ENCODE assay signal across 22 cellular contexts in genomic region chr5:135112008-135112670, GRCh38.
DNase-seq lines count a peak whose midpoint lies in the region; ATAC-seq, FAIRE-seq and TF ChIP-seq lines count a peak whose summit lies in the region.
"Had no signal": no experiment of that assay in that cellular context is flagged by ENCODE, and none has a peak within 500 bp of the region (broad histone marks: within the 10 kb centered on the region; RNA-seq: fewer than 3 reads in every experiment).

No MANE protein-coding gene starts in this region.

- ATAC-seq in K562 (no peak), mucosa of descending colon (peak; percentile 18), upper lobe of right lung (no peak)
- ATAC-seq: activated T-cell treated with anti-CD3 and anti-CD28 coated beads, Interleukin-2, amount 50 U/mL, for 72 hours; left colon had no signal

- BruUV-seq in K562 (replicated peaks; lab: Mats Ljungman, UMichigan): no TSS peak

- TF ChIP-seq EP300 in K562 (IDR thresholded peaks at IDR 0.05; ENCODE audit: low read length): no peak

- FAIRE-seq in K562 (lab: Jason Lieb, UNC): peak; percentile 15
- FAIRE-seq: GM18507, RCC 7860 had no signal

- H4K20me1 ChIP-seq in K562 (replicated peaks; ENCODE audit: control insufficient read depth, insufficient read depth, low read length): no peaks in the 10 kb centered on the region

- no peak for TF ChIP-seq RAD21 in K562 (CRISPR knock-in tag; conservative IDR thresholded peaks at IDR 0.05 in 1 of 2, IDR thresholded peaks at IDR 0.05 in 1 of 2)

- 66% methylated on average over 10 of the region's 10 CpGs for WGBS in K562 (ENCODE audit: insufficient coverage, low coverage, missing lambda C conversion rate)

- H3K9me1 ChIP-seq in K562 (ENCODE audit: control insufficient read depth, insufficient read depth, low read length): no peaks in the 10 kb centered on the region

- H3K36me3 ChIP-seq in HEK293 (ENCODE audit: control insufficient read depth in 2 of 2, insufficient read depth in 1 of 2, low read length in 2 of 2): no peaks in the 10 kb centered on the region
- no peaks in the 10 kb centered on the region for H3K36me3 ChIP-seq in K562 (ENCODE audit: control insufficient read depth, insufficient read depth, low read length)
- H3K36me3 ChIP-seq in mucosa of descending colon (ENCODE audit: low read depth): no peaks in the 10 kb centered on the region
- H3K36me3 ChIP-seq in upper lobe of right lung: no peaks in the 10 kb centered on the region
- H3K36me3 ChIP-seq: ascending aorta, esophagus muscularis mucosa, right atrium auricular region, uterus had no signal

- H3K4me1 ChIP-seq in HEK293 (ENCODE audit: control insufficient read depth, insufficient read depth, low read length) (0 out of 2 replicates have a peak, but pooled peaks cover 3% of the 10 kb centered on the region), K562 (replicated peaks in 1 of 2; ENCODE audit: control insufficient read depth in 2 of 2, insufficient read depth in 2 of 2, low read length in 2 of 2) (peaks cover 8 to 33% of the 10 kb centered on the region in 2 experiments; a peak in 4 of 5 replicates), mucosa of descending colon (ENCODE audit: low read depth) (no peaks in the 10 kb centered on the region), upper lobe of right lung (peaks cover 7% of the 10 kb centered on the region)
- H3K4me1 ChIP-seq: ascending aorta, right atrium auricular region, uterus had no signal

- in situ Hi-C loops in K562 (cut with MboI): no loop called here

- H3K4me3 ChIP-seq in HEK293 (ENCODE audit: low read depth, low read length) (no peak overlapping the region), K562 (no peak overlapping the region), mucosa of descending colon (no peak overlapping the region), upper lobe of right lung (no peak overlapping the region)
- H3K4me3 ChIP-seq: ascending aorta, esophagus muscularis mucosa, right atrium auricular region, uterus had no signal

- POLR2A ChIA-PET in HEK293 (lab: Yijun Ruan, JAX) (interaction anchor here (0.6 to 0.7 kb wide), 2 partner anchors 79 to 445 kb away, joined by 3 to 5 read pairs; no protein-coding TSS in a partner anchor), K562 (lab: Yijun Ruan, JAX) (interaction anchor here (0.6 to 0.8 kb wide), 5 partner anchors 16 to 102 kb away, joined by 3 to 6 read pairs (median 3); no protein-coding TSS in a partner anchor)

- DNase-seq in K562 (ENCODE audit: extremely low read depth in 1 of 4, low spot score in 3 of 4) (no peak), mucosa of descending colon (no peak), upper lobe of right lung (peak; percentile 4), SKM-1 (lab: John Stamatoyannopoulos, UW; ENCODE audit: unreplicated experiment) (no peak), NK-92 (lab: John Stamatoyannopoulos, UW; ENCODE audit: unreplicated experiment) (no peak)
- DNase-seq in stimulated activated CD4-positive, alpha-beta T cell treated with anti-CD3 and anti-CD28 coated beads, Interleukin-2, amount 100 ng/mL, for 24 hours: no peak
- DNase-seq: activated CD4-positive, alpha-beta T cell treated with anti-CD3 and anti-CD28 coated beads, Interleukin-2, amount 10 ng/mL, durations not matched to agents 24 days and 14 days; activated T-cell treated with anti-CD3 and anti-CD28 coated beads, Interleukin-2, amount 50 U/mL, for 72 hours; CD4-positive, alpha-beta T cell; GDM1; KG1; left colon; NCI-H2029 treated with DMSO at 0.1 percent for 48 hours; T-helper 2 cell; uterus had no signal

- H3K9me3 ChIP-seq in HEK293 (ENCODE audit: control insufficient read depth, insufficient read depth, low read depth, low read length): no peaks in the 10 kb centered on the region
- no peaks in the 10 kb centered on the region for H3K9me3 ChIP-seq in K562 (replicated peaks; ENCODE audit: control insufficient read depth, insufficient read depth, low read depth, low read length)
- H3K9me3 ChIP-seq in mucosa of descending colon: no peaks in the 10 kb centered on the region
- no peaks in the 10 kb centered on the region for H3K9me3 ChIP-seq in upper lobe of right lung
- H3K9me3 ChIP-seq: ascending aorta, esophagus muscularis mucosa, right atrium auricular region, uterus had no signal

- intact Hi-C loops in K562 (cut with micrococcal nuclease) (no loop called here), mucosa of descending colon (cut with DNase I, micrococcal nuclease) (no loop called here), upper lobe of right lung (cut with DNase I) (no loop called here)

- TF ChIP-seq CTCF in HEK293 (tag by site-specific recombination; IDR thresholded peaks at IDR 0.05): no peak
- TF ChIP-seq CTCF in K562 (IDR thresholded peaks at IDR 0.05 in 2 of 3, conservative IDR thresholded peaks at IDR 0.05 in 1 of 3; ENCODE audit: insufficient read depth in 2 of 3, low read depth in 1 of 3, low read length in 3 of 3): no peak
- TF ChIP-seq CTCF in mucosa of descending colon (IDR thresholded peaks at IDR 0.05): no peak
- no peak for TF ChIP-seq CTCF in upper lobe of right lung (IDR thresholded peaks at IDR 0.05)

- H2AFZ ChIP-seq in K562 (ENCODE audit: low read depth, low read length): no peak overlapping the region

- no peaks in the 10 kb centered on the region for H3K79me2 ChIP-seq in K562 (ENCODE audit: control insufficient read depth, insufficient read depth, low read length)

- no peak overlapping the region for H3K27ac ChIP-seq in HEK293 (ENCODE audit: extremely low read depth, low read depth, low read length)
- no peak overlapping the region for H3K27ac ChIP-seq in K562 (ENCODE audit: extremely low read depth, low read depth, low read length)
- no peak overlapping the region for H3K27ac ChIP-seq in upper lobe of right lung
- H3K27ac ChIP-seq: ascending aorta, esophagus muscularis mucosa, right atrium auricular region, uterus, VCaP had no signal

- H3K4me2 ChIP-seq in K562 (ENCODE audit: insufficient read depth, low read length): no peak overlapping the region

- TF ChIP-seq POLR2A in K562 (conservative IDR thresholded peaks at IDR 0.05): no peak

- peak overlapping the region in 1 of 2 experiments; percentile 70; a peak in 1 of 4 replicates for H3K9ac ChIP-seq in K562 (ENCODE audit: insufficient read depth in 1 of 2, low read depth in 2 of 2, low read length in 2 of 2)

- H3K27me3 ChIP-seq in K562 (ENCODE audit: control insufficient read depth in 2 of 2, insufficient read depth in 2 of 2, low read length in 2 of 2) (no peaks in the 10 kb centered on the region), upper lobe of right lung (no peaks in the 10 kb centered on the region)
- H3K27me3 ChIP-seq: ascending aorta, esophagus muscularis mucosa, right atrium auricular region, uterus had no signal

- CTCF ChIA-PET in HEK293 (lab: Yijun Ruan, JAX): no interaction called here
- CTCF ChIA-PET in K562 (lab: Yijun Ruan, JAX; ENCODE audit: low intra/inter-chr PET ratio): no interaction called here

TF ChIP-seq in HEK293, 187 proteins besides CTCF, POLR2A, EP300 and RAD21:
- TF ChIP-seq ZIC2 (tag by site-specific recombination; IDR thresholded peaks at IDR 0.05) (peak; percentile 46), ZSCAN18 (tag by site-specific recombination; IDR thresholded peaks at IDR 0.05) (no peak)

TF ChIP-seq in K562, 482 proteins besides CTCF, POLR2A, EP300 and RAD21:
- no peak for TF ChIP-seq ZBTB2 (IDR thresholded peaks at IDR 0.05)
- TF ChIP-seq XRCC5 (IDR thresholded peaks at IDR 0.05; ENCODE audit: low read depth, low read length): no peak
- TF ChIP-seq ID3 (CRISPR knock-in tag; IDR thresholded peaks at IDR 0.05): no peak
- TF ChIP-seq ID3 (tag; IDR thresholded peaks at IDR 0.05): no peak
